In genomic region chr9:132795511-132796303, GRCh38 we compare ENCODE assay signal across 21 cellular contexts.
DNase-seq lines count a peak whose midpoint lies in the region; ATAC-seq and TF ChIP-seq lines count a peak whose summit lies in the region.
"Had no signal": no experiment of that assay in that cellular context is flagged by ENCODE, and none has a peak within 500 bp of the region (broad histone marks: within the 10 kb centered on the region; RNA-seq: fewer than 3 reads in every experiment).

No MANE protein-coding gene starts in this region.

- intact Hi-C loops in sciatic nerve (cut with DNase I) = no loop called here
- intact Hi-C loops in A673 (cut with micrococcal nuclease; ENCODE audit: unreplicated experiment) = no loop called here

- H3K4me1 Mint-ChIP-seq in activated CD8-positive, alpha-beta memory T cell treated with anti-CD3 and anti-CD28 coated beads, Interleukin-2, amount 10 ng/mL, durations not matched to agents 7 days and 5 days = peaks cover 4% of the 10 kb centered on the region
- H3K4me1 Mint-ChIP-seq: CD4-positive, CD25-positive, alpha-beta regulatory T cell had no signal

- POLR2A ChIA-PET in A673 (lab: Charles Lee; ENCODE audit: low non-redundant PET) = no interaction called here

- no peak overlapping the region for H3K4me3 ChIP-seq in A673 (ENCODE audit: low read depth, low read length, poor library complexity, severe bottlenecking)
- H3K4me3 ChIP-seq: BLaER1, MG63 had no signal

- H3K9me3 ChIP-seq in A673 (ENCODE audit: low read depth, low read length, poor library complexity, severe bottlenecking) = no peaks in the 10 kb centered on the region
- H3K9me3 ChIP-seq: BLaER1, MG63 had no signal

- peaks cover 16% of the 10 kb centered on the region for H3K27me3 ChIP-seq in A673 (replicated peaks; ENCODE audit: insufficient read depth, low read depth, low read length, poor library complexity)
- H3K27me3 ChIP-seq: BLaER1, MG63 had no signal

- no peaks in the 10 kb centered on the region for H3K36me3 Mint-ChIP-seq in activated CD8-positive, alpha-beta memory T cell treated with anti-CD3 and anti-CD28 coated beads, Interleukin-2, amount 10 ng/mL, durations not matched to agents 7 days and 5 days
- H3K36me3 Mint-ChIP-seq: CD4-positive, CD25-positive, alpha-beta regulatory T cell had no signal

- ATAC-seq in activated CD8-positive, alpha-beta memory T cell treated with anti-CD3 and anti-CD28 coated beads, Interleukin-2, amount 10 ng/mL, durations not matched to agents 7 days and 5 days = no peak
- ATAC-seq in sciatic nerve = peak; percentile 78

- H3K4me1 ChIP-seq in A673 (ENCODE audit: insufficient read depth, low read length, poor library complexity, severe bottlenecking) = peaks cover 3% of the 10 kb centered on the region

- H3K9me3 Mint-ChIP-seq in activated CD8-positive, alpha-beta memory T cell treated with anti-CD3 and anti-CD28 coated beads, Interleukin-2, amount 10 ng/mL, durations not matched to agents 7 days and 5 days (ENCODE audit: low read depth) = no peaks in the 10 kb centered on the region
- H3K9me3 Mint-ChIP-seq: CD4-positive, CD25-positive, alpha-beta regulatory T cell had no signal

- peaks cover 46% of the 10 kb centered on the region for H3K27me3 Mint-ChIP-seq in activated CD8-positive, alpha-beta memory T cell treated with anti-CD3 and anti-CD28 coated beads, Interleukin-2, amount 10 ng/mL, durations not matched to agents 7 days and 5 days

- peak; percentile 27 for DNase-seq in activated CD8-positive, alpha-beta memory T cell treated with anti-CD3 and anti-CD28 coated beads, Interleukin-2, amount 10 ng/mL, durations not matched to agents 7 days and 5 days
- DNase-seq in activated CD8-positive, alpha-beta memory T cell treated with anti-CD3 and anti-CD28 coated beads, Interleukin-2, amount 50 U/mL, for 48 hours = no peak
- peak; percentile 32 for DNase-seq in islet precursor cell
- peak; percentile 70 for DNase-seq in sciatic nerve (ENCODE audit: low spot score)
- DNase-seq in A673 (ENCODE audit: low spot score) = no peak
- DNase-seq in NCI-H1694 (lab: John Stamatoyannopoulos, UW) = no peak
- no peak for DNase-seq in midbrain (lab: John Stamatoyannopoulos, UW)
- DNase-seq: CD4-positive, CD25-positive, alpha-beta regulatory T cell; DND-41; HCEC 1CT; IMR-90; KG1; MG63; NCI-H1417; NCI-H187; NCI-H2081 treated with DMSO at 0.1 percent for 48 hours; NCI-H2171; NCI-H226; RPMI8226; SHP77 had no signal

- no peak overlapping the region for H3K27ac Mint-ChIP-seq in activated CD8-positive, alpha-beta memory T cell treated with anti-CD3 and anti-CD28 coated beads, Interleukin-2, amount 10 ng/mL, durations not matched to agents 7 days and 5 days
- H3K27ac Mint-ChIP-seq: CD4-positive, CD25-positive, alpha-beta regulatory T cell had no signal

- no peak overlapping the region for H3K27ac ChIP-seq in A673 (ENCODE audit: low read depth, low read length, poor library complexity, severe bottlenecking)
- H3K27ac ChIP-seq: BLaER1 had no signal

- no TSS peak for BruUV-seq in A673 (replicated peaks; lab: Mats Ljungman, UMichigan)

- no peak overlapping the region for H3K4me3 Mint-ChIP-seq in activated CD8-positive, alpha-beta memory T cell treated with anti-CD3 and anti-CD28 coated beads, Interleukin-2, amount 10 ng/mL, durations not matched to agents 7 days and 5 days

- H3K36me3 ChIP-seq in A673 (ENCODE audit: insufficient read depth, low read length, poor library complexity, severe bottlenecking) = no peaks in the 10 kb centered on the region
- H3K36me3 ChIP-seq: BLaER1, MG63 had no signal

- CTCF ChIA-PET in activated CD8-positive, alpha-beta memory T cell treated with anti-CD3 and anti-CD28 coated beads, Interleukin-2, amount 10 ng/mL, durations not matched to agents 7 days and 5 days (lab: Charles Lee) = no interaction called here
- CTCF ChIA-PET in A673 (lab: Charles Lee) = no interaction called here

- no peak for TF ChIP-seq CTCF in A673 (conservative IDR thresholded peaks at IDR 0.05; ENCODE audit: low read depth, low read length)

Comparison
In these comparisons a context has a peak if more than half of its experiments do, and no peak if none do; other contexts are left out.
1. DNase-seq: peak in activated CD8-positive, alpha-beta memory T cell treated with anti-CD3 and anti-CD28 coated beads, Interleukin-2, amount 10 ng/mL, durations not matched to agents 7 days and 5 days (single experiment), islet precursor cell (single experiment) and sciatic nerve (single experiment); none in activated CD8-positive, alpha-beta memory T cell treated with anti-CD3 and anti-CD28 coated beads, Interleukin-2, amount 50 U/mL, for 48 hours (single experiment), A673 (single experiment), NCI-H1694 (single experiment) and midbrain (single experiment).